19 cellular contexts compared by ENCODE assay signal in genomic region chr9:127856094-127856740, GRCh38. TPM values are rescaled to one million over a fixed set of nuclear protein-coding genes. Genes with fewer than 3 reads are reported as not detected.
DNase-seq lines count a peak whose midpoint lies in the region; FAIRE-seq and TF ChIP-seq lines count a peak whose summit lies in the region.
"Had no signal": no experiment of that assay in that cellular context is flagged by ENCODE, and none has a peak within 500 bp of the region (broad histone marks: within the 10 kb centered on the region; RNA-seq: fewer than 3 reads in every experiment).

No MANE protein-coding gene starts in this region.

- H3K4me1 ChIP-seq in ascending aorta = peaks cover 18 to 59% of the 10 kb centered on the region in 2 donors
- H3K4me1 ChIP-seq in subcutaneous abdominal adipose tissue (ENCODE audit: control insufficient read depth in 5 of 5, insufficient read depth in 5 of 5, low read length in 5 of 5) = peaks cover 11 to 87% (median 75%) of the 10 kb centered on the region in 5 donors

- H3K27ac ChIP-seq in ascending aorta (peak overlapping the region; percentile 96 to 97), subcutaneous abdominal adipose tissue (ENCODE audit: low read depth, low read length) (peak overlapping the region; percentile 90)

- in situ Hi-C loops in ACHN (cut with HindIII; ENCODE audit: low pct_ligation_motif_present, low pct_unique_long_range_greater_than_20kb, low sequenced_read_pairs) = no loop called here

- no peak for FAIRE-seq in RCC 7860 (lab: Jason Lieb, UNC)
- FAIRE-seq: GM12892 had no signal

- no peaks in the 10 kb centered on the region for H3K27me3 ChIP-seq in ascending aorta
- H3K27me3 ChIP-seq in subcutaneous abdominal adipose tissue (ENCODE audit: control insufficient read depth in 5 of 5, insufficient read depth in 4 of 5, low read length in 5 of 5) = no peaks in the 10 kb centered on the region

- no peak overlapping the region for H3K4me3 Mint-ChIP-seq in activated CD4-positive, alpha-beta T cell treated with anti-CD3 and anti-CD28 coated beads, Interleukin-2, amount 10 ng/mL, durations not matched to agents 24 days and 14 days
- H3K4me3 Mint-ChIP-seq: IgD-negative memory B cell had no signal

- H3K4me3 ChIP-seq in ascending aorta (no peak overlapping the region), subcutaneous abdominal adipose tissue (ENCODE audit: low read depth in 1 of 5, low read length in 5 of 5) (no peak overlapping the region)

- H3K4me1 Mint-ChIP-seq in activated CD4-positive, alpha-beta T cell treated with anti-CD3 and anti-CD28 coated beads, Interleukin-2, amount 10 ng/mL, durations not matched to agents 24 days and 14 days = peaks cover 24% of the 10 kb centered on the region

- no peaks in the 10 kb centered on the region for H3K9me3 ChIP-seq in ascending aorta
- H3K9me3 ChIP-seq in subcutaneous abdominal adipose tissue (ENCODE audit: control insufficient read depth in 5 of 5, low read length in 5 of 5) = no peaks in the 10 kb centered on the region
- H3K9me3 ChIP-seq: Caco-2 had no signal

- DNase-seq in activated CD4-positive, alpha-beta T cell treated with anti-CD3 and anti-CD28 coated beads, Interleukin-2, amount 10 ng/mL, durations not matched to agents 24 days and 14 days = no peak
- no peak for DNase-seq in activated CD4-positive, alpha-beta T cell treated with anti-CD3 and anti-CD28 coated beads for 4 hours
- DNase-seq in ascending aorta (ENCODE audit: low spot score in 2 of 2) (no peak), myocyte (ENCODE audit: low read depth) (peak; percentile 43), RCC 7860 (ENCODE audit: low spot score) (no peak), ACHN (no peak)
- DNase-seq in activated CD4-positive, alpha-beta T cell treated with anti-CD3 and anti-CD28 coated beads, Interleukin-2, amount 50 U/mL, for 1 hour = no peak
- DNase-seq: activated naive CD4-positive, alpha-beta T cell; Caco-2; effector CD4-positive, alpha-beta T cell; H7; NCI-H1105; NK-92 treated with Interleukin-12 subunit alpha and Interleukin-12 subunit beta, amount 100 ng/mL, for 24 hours; stimulated activated naive CD4-positive, alpha-beta T cell; T1000 had no signal

- H3K36me3 ChIP-seq in ascending aorta (no peaks in the 10 kb centered on the region), subcutaneous abdominal adipose tissue (ENCODE audit: control insufficient read depth in 5 of 5, insufficient read depth in 5 of 5, low read length in 5 of 5) (peaks cover 0 to 9% (median 0%) of the 10 kb centered on the region in 5 donors)

- no peak for TF ChIP-seq CTCF in ascending aorta (IDR thresholded peaks at IDR 0.05)

- no peaks in the 10 kb centered on the region for H3K9me3 Mint-ChIP-seq in activated CD4-positive, alpha-beta T cell treated with anti-CD3 and anti-CD28 coated beads, Interleukin-2, amount 10 ng/mL, durations not matched to agents 24 days and 14 days

- peaks cover 9% of the 10 kb centered on the region for H3K36me3 Mint-ChIP-seq in activated CD4-positive, alpha-beta T cell treated with anti-CD3 and anti-CD28 coated beads, Interleukin-2, amount 10 ng/mL, durations not matched to agents 24 days and 14 days (ENCODE audit: low read depth)
- H3K36me3 Mint-ChIP-seq: IgD-negative memory B cell had no signal

- H3K27me3 Mint-ChIP-seq in activated CD4-positive, alpha-beta T cell treated with anti-CD3 and anti-CD28 coated beads, Interleukin-2, amount 10 ng/mL, durations not matched to agents 24 days and 14 days = no peaks in the 10 kb centered on the region

- H3K27ac Mint-ChIP-seq in activated CD4-positive, alpha-beta T cell treated with anti-CD3 and anti-CD28 coated beads, Interleukin-2, amount 10 ng/mL, durations not matched to agents 24 days and 14 days = peak overlapping the region; percentile 58

- peak overlapping the region in 1 of 5 donors; percentile 40 for H3K9ac ChIP-seq in subcutaneous abdominal adipose tissue (ENCODE audit: low read length in 5 of 5)

- intact Hi-C loops in activated CD4-positive, alpha-beta T cell treated with anti-CD3 and anti-CD28 coated beads, Interleukin-2, amount 10 ng/mL, durations not matched to agents 24 days and 14 days (cut with micrococcal nuclease) = no loop called here
- intact Hi-C loops in ascending aorta (cut with DNase I) = no loop called here

RNA-seq across cellular contexts. Expression of gene ENG, which starts 1.8 kb away (rescaled TPM):
- 29.9 and 32.4 TPM in 2 replicates for total RNA-seq in activated CD4-positive, alpha-beta T cell treated with anti-CD3 and anti-CD28 coated beads, Interleukin-2, amount 10 ng/mL, durations not matched to agents 24 days and 14 days
- total RNA-seq in ascending aorta = 675 TPM
- total RNA-seq in myocyte = 10.5 and 12.5 TPM in 2 replicates
- 57.1 TPM for polyA plus RNA-seq in myocyte (2012)
- polyA plus RNA-seq: neural cell had no signal

RNA-seq across cellular contexts. Expression of gene AK1, which starts 21.3 kb away (rescaled TPM):
- 18.0 and 19.9 TPM in 2 replicates for total RNA-seq in activated CD4-positive, alpha-beta T cell treated with anti-CD3 and anti-CD28 coated beads, Interleukin-2, amount 10 ng/mL, durations not matched to agents 24 days and 14 days
- total RNA-seq in ascending aorta (64.5 TPM), myocyte (611 and 777 TPM in 2 replicates)
- polyA plus RNA-seq in myocyte (2012) = 432 TPM

RNA-seq across cellular contexts. Expression of gene ST6GALNAC6, which starts 43.2 kb away (rescaled TPM):
- 53.3 and 61.2 TPM in 2 replicates for total RNA-seq in activated CD4-positive, alpha-beta T cell treated with anti-CD3 and anti-CD28 coated beads, Interleukin-2, amount 10 ng/mL, durations not matched to agents 24 days and 14 days
- total RNA-seq in ascending aorta = 172 TPM
- 111 and 121 TPM in 2 replicates for total RNA-seq in myocyte
- polyA plus RNA-seq in myocyte (2012) = 98.1 TPM

RNA-seq across cellular contexts. Expression of gene FPGS, which starts 53.5 kb away (rescaled TPM):
- 126 and 128 TPM in 2 replicates for total RNA-seq in activated CD4-positive, alpha-beta T cell treated with anti-CD3 and anti-CD28 coated beads, Interleukin-2, amount 10 ng/mL, durations not matched to agents 24 days and 14 days
- total RNA-seq in ascending aorta (286 TPM), myocyte (141 and 200 TPM in 2 replicates)
- 73.8 TPM for polyA plus RNA-seq in myocyte (2012)

Comparison
In these comparisons a context has a peak if more than half of its experiments do, and no peak if none do; other contexts are left out.
1. RNA of gene ENG, which starts 1.8 kb away (total RNA-seq): 675 TPM in ascending aorta (single experiment); 29.9 to 32.4 TPM in activated CD4-positive, alpha-beta T cell treated with anti-CD3 and anti-CD28 coated beads, Interleukin-2, amount 10 ng/mL, durations not matched to agents 24 days and 14 days and 10.5 to 12.5 TPM in myocyte; every median in the first group is over 10 times any median in the second.